8 cellular contexts compared by ENCODE assay signal in genomic region chr3:165854696-165855095, GRCh38. TPM values are rescaled to one million over a fixed set of nuclear protein-coding genes. Genes with fewer than 3 reads are reported as not detected.
DNase-seq lines count a peak whose midpoint lies in the region; FAIRE-seq and TF ChIP-seq lines count a peak whose summit lies in the region.

No MANE protein-coding gene starts in this region.

- H4K20me1 ChIP-seq in neural cell (ENCODE audit: insufficient read depth) = no peaks in the 10 kb centered on the region

- H2AFZ ChIP-seq in neural cell (ENCODE audit: low read depth, low read length) = no peak overlapping the region

- H3K4me3 ChIP-seq in brain microvascular endothelial cell (ENCODE audit: low read depth, low read length) (no peak overlapping the region), neural cell (ENCODE audit: low read length) (no peak overlapping the region)

- no peak for TF ChIP-seq EP300 in neural cell (conservative IDR thresholded peaks at IDR 0.05; ENCODE audit: poor library complexity, severe bottlenecking)

- no peak overlapping the region for H3K4me2 ChIP-seq in neural cell (ENCODE audit: low read length)

- FAIRE-seq in GM18507 (lab: Jason Lieb, UNC) = peak; percentile 70

- no peaks in the 10 kb centered on the region for H3K27me3 ChIP-seq in brain microvascular endothelial cell (replicated peaks)
- no peaks in the 10 kb centered on the region for H3K27me3 ChIP-seq in neural cell (ENCODE audit: insufficient read depth, low read depth, low read length)

- H3F3A ChIP-seq in neural cell (ENCODE audit: insufficient read depth, low read length, poor library complexity, severe bottlenecking) = no peaks in the 10 kb centered on the region

- no peaks in the 10 kb centered on the region for H3K9me3 ChIP-seq in neural cell (ENCODE audit: low read length)

- H3K9me2 ChIP-seq in neural cell (ENCODE audit: insufficient read depth, low read length) = no peaks in the 10 kb centered on the region

- TF ChIP-seq CTCF in 22Rv1 (IDR thresholded peaks at IDR 0.05) = peak; percentile 79
- TF ChIP-seq CTCF in brain microvascular endothelial cell (IDR thresholded peaks at IDR 0.05; ENCODE audit: low read depth, low read length, missing control alignments) = peak; percentile 48
- peak; percentile 66 for TF ChIP-seq CTCF in neural cell (IDR thresholded peaks at IDR 0.05; ENCODE audit: poor library complexity, severe bottlenecking)

- TF ChIP-seq RAD21 in neural cell (conservative IDR thresholded peaks at IDR 0.05) = peak; percentile 58

- DNase-seq in GM18507 (ENCODE audit: extremely low spot score, insufficient read length, low read depth) (no peak), NCI-H146 (lab: John Stamatoyannopoulos, UW) (peak; percentile 49), brain microvascular endothelial cell (peak; percentile 42), GM19238 (ENCODE audit: insufficient read length, low spot score) (no peak), NCI-H187 (lab: John Stamatoyannopoulos, UW) (no peak), cerebellar nuclear complex (lab: John Stamatoyannopoulos, UW) (no peak)

- H3K36me3 ChIP-seq in brain microvascular endothelial cell (replicated peaks) (no peaks in the 10 kb centered on the region), neural cell (ENCODE audit: insufficient read depth, low read length) (no peaks in the 10 kb centered on the region)

- H3K27ac ChIP-seq in 22Rv1 = no peak overlapping the region
- H3K27ac ChIP-seq in brain microvascular endothelial cell = no peak overlapping the region
- H3K27ac ChIP-seq in neural cell (ENCODE audit: low read length) = no peak overlapping the region

- H3K79me2 ChIP-seq in neural cell (replicated peaks; ENCODE audit: insufficient read depth, low read length) = no peaks in the 10 kb centered on the region

- H3K9ac ChIP-seq in neural cell (ENCODE audit: low read length) = no peak overlapping the region

- in situ Hi-C loops in brain microvascular endothelial cell (cut with HindIII; ENCODE audit: low pct_ligation_motif_present, low sequenced_read_pairs) = no loop called here

TF ChIP-seq in neural cell, 6 proteins besides CTCF, POLR2A, EP300 and RAD21:
- TF ChIP-seq REST (IDR thresholded peaks at IDR 0.05; ENCODE audit: borderline replicate concordance) (no peak), SMC3 (conservative IDR thresholded peaks at IDR 0.05; ENCODE audit: poor library complexity) (peak; percentile 61), POLR2AphosphoS5 (IDR thresholded peaks at IDR 0.05) (no peak), TAF1 (IDR thresholded peaks at IDR 0.05; ENCODE audit: low read depth) (no peak)

RNA-seq across cellular contexts. Expression of gene BCHE, which starts 17.5 kb away (rescaled TPM):
- polyA plus RNA-seq in neural cell = 2.0 and 2.6 TPM in 2 replicates
- 1.7 and 2.9 TPM in 2 replicates for polyA minus RNA-seq in neural cell

Comparison
In these comparisons a context has a peak if more than half of its experiments do, and no peak if none do; other contexts are left out.
1. DNase-seq: peak in NCI-H146 (single experiment) and brain microvascular endothelial cell (single experiment); none in GM18507 (single experiment), GM19238 (single experiment), NCI-H187 (0 of 2) and cerebellar nuclear complex (0 of 2).
2. Peak in every context shown above with its lines, with median percentiles within 50 percentile points of each other: CTCF ChIP-seq.